17 cellular contexts compared by ENCODE assay signal in the genomic region with DNA sequence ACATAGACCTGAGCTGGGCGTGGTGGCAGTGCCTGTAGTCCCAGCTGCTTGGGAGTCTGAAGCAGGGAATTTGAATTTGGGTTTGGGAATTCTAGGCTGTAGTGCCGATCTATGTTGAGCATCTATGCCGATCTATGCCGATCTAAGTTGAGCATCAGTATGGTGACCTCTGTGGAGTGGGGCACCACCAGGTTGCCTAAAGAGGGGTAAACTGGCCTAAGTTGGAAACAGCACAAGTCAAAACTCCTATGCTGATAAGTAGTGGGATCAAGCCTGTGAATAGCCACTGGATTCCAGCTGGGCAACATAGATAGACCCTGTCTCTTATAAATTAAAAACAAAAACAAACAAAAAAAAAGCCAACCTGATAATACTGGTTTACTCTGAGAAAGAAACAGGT.
"Had no signal": no experiment of that assay in that cellular context is flagged by ENCODE, and none has a peak within 500 bp of the region (broad histone marks: within the 10 kb centered on the region; RNA-seq: fewer than 3 reads in every experiment).

No MANE protein-coding gene starts in this region.

- H3K4me3 ChIP-seq: gastrocnemius medialis, left lung, tibial artery had no signal

- DNase-seq: activated effector memory CD4-positive, alpha-beta T cell treated with anti-CD3 and anti-CD28 coated beads, Interleukin-2, amount 50 U/mL, for 16 hours; activated T-cell treated with anti-CD3 and anti-CD28 coated beads, Interleukin-2, amount 50 U/mL, for 72 hours; cerebellar nuclear complex; cortex of kidney; gastrocnemius medialis; head of caudate nucleus; left lung; nephron progenitor cell; occipital lobe; stimulated activated naive CD8-positive, alpha-beta T cell treated with anti-CD3 and anti-CD28 coated beads, Interleukin-15, Interleukin-2, amounts not matched to agents 100 U/mL and 50 U/mL, for 24 hours; substantia nigra; T-helper 2 cell; tibial artery had no signal

- H3K27ac ChIP-seq: gastrocnemius medialis, left lung, tibial artery, VCaP had no signal

- H3K27me3 ChIP-seq: gastrocnemius medialis, left lung, tibial artery had no signal

- FAIRE-seq: bronchial epithelial cell, endometrium, urothelium cell line had no signal

- H3K9me3 ChIP-seq: gastrocnemius medialis, left lung, tibial artery had no signal
